In the genomic region with DNA sequence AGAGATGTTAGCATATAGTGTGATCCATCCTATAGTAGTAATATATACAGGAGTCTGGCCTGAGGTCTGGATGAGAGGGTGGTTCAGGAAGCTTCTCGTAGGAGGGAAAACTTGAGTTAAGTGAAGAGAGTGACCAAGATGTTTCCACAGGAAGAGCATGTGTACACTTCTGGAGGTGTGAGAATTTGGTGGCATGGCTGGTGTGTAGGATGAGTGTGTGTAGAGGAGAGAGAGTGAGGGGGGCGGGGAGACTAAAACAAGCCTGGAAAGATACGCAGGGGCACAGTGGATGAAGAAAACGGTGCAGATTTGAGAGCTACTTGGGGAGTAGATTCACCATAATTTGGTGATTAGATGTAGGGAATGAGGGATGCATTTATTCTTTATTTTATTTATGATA, we compare ENCODE assay signal across 1 cellular context.
TF ChIP-seq lines count a peak whose summit lies in the region.

No MANE protein-coding gene starts in this region.

TF ChIP-seq in IMR-90, 13 proteins besides CTCF, POLR2A, EP300 and RAD21:
- TF ChIP-seq RFX5 (IDR thresholded peaks at IDR 0.05; ENCODE audit: low read depth, low read length) (no peak), FOS (IDR thresholded peaks at IDR 0.05; ENCODE audit: low read depth, low read length) (no peak), BHLHE40 (IDR thresholded peaks at IDR 0.05; ENCODE audit: low read depth, low read length) (no peak), SMC3 (IDR thresholded peaks at IDR 0.05; ENCODE audit: low read depth, low read length) (no peak), NFE2L2 (IDR thresholded peaks at IDR 0.05; ENCODE audit: low read depth, low read length) (no peak), MXI1 (IDR thresholded peaks at IDR 0.05; ENCODE audit: borderline replicate concordance, low read depth, low read length) (no peak), MAFK (IDR thresholded peaks at IDR 0.05; ENCODE audit: low read depth, low read length) (no peak), RCOR1 (IDR thresholded peaks at IDR 0.05; ENCODE audit: insufficient replicate concordance, low read length) (no peak), MAZ (IDR thresholded peaks at IDR 0.05; ENCODE audit: borderline replicate concordance, low read depth, low read length) (no peak), CEBPB (IDR thresholded peaks at IDR 0.05; ENCODE audit: low read depth, low read length) (no peak)
- TF ChIP-seq, protein P1, sequence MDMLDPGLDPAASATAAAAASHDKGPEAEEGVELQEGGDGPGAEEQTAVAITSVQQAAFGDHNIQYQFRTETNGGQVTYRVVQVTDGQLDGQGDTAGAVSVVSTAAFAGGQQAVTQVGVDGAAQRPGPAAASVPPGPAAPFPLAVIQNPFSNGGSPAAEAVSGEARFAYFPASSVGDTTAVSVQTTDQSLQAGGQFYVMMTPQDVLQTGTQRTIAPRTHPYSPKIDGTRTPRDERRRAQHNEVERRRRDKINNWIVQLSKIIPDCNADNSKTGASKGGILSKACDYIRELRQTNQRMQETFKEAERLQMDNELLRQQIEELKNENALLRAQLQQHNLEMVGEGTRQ (IDR thresholded peaks at IDR 0.05; ENCODE audit: low read depth, low read length), result no peak
TF ChIP-seq in IMR-90: peak in this region for 0.
